Comparison of ENCODE assay signal across 13 cellular contexts in the genomic region with DNA sequence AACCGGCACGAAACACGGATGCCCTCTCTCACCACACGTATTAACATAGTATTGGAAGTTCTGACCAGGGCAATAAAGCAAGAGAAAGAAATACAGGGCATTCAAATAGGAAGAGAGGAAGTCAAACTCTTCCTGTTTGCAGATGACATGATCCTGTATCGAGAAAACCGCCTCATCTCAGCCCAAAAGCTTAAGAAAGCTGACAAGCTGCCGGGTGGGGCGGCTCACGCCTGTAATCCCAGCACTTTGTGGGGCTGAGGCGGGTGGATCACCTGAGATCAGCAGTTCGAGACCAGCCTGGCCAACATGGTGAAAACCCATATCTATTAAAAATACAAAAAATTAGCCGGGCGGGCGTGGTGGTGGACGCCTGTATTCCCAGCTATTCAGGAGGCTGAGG. TPM values are rescaled to one million over a fixed set of nuclear protein-coding genes. Genes with fewer than 3 reads are reported as not detected.
DNase-seq lines count a peak whose midpoint lies in the region; ATAC-seq and TF ChIP-seq lines count a peak whose summit lies in the region.
"Had no signal": no experiment of that assay in that cellular context is flagged by ENCODE, and none has a peak within 500 bp of the region (broad histone marks: within the 10 kb centered on the region; RNA-seq: fewer than 3 reads in every experiment).

No MANE protein-coding gene starts in this region.

- H3K27ac ChIP-seq in mammary epithelial cell (ENCODE audit: insufficient read depth, low read depth, low read length) = no peak overlapping the region
- H3K27ac ChIP-seq in OCI-LY3 (ENCODE audit: low read length) = no peak overlapping the region

- H3K4me1 ChIP-seq in mammary epithelial cell (ENCODE audit: insufficient read depth, low read length) (peaks cover 11% of the 10 kb centered on the region), OCI-LY3 (ENCODE audit: low read length) (peaks cover 12% of the 10 kb centered on the region)

- no peak overlapping the region for H3K4me3 Mint-ChIP-seq in MCF 10A (ENCODE audit: unreplicated experiment)
- peak overlapping the region; percentile 73 for H3K4me3 Mint-ChIP-seq in central memory CD8-positive, alpha-beta T cell
- H3K4me3 Mint-ChIP-seq in stimulated activated naive CD8-positive, alpha-beta T cell treated with anti-CD3 and anti-CD28 coated beads, Interleukin-15, Interleukin-2, amounts not matched to agents 100 ng/mL and 50 ng/mL, for 24 hours = peak overlapping the region; percentile 86

- H3K27me3 ChIP-seq in mammary epithelial cell (ENCODE audit: insufficient read depth, low read length) (no peaks in the 10 kb centered on the region), OCI-LY3 (ENCODE audit: low read depth, low read length) (peaks cover 12% of the 10 kb centered on the region; the same call in 1 of the 2 replicates)

- no peak for DNase-seq in MCF 10A (ENCODE audit: unreplicated experiment)
- no peak for DNase-seq in mammary epithelial cell
- DNase-seq in central memory CD8-positive, alpha-beta T cell (ENCODE audit: low spot score in 2 of 2) = no peak
- DNase-seq in NCI-H146 (lab: John Stamatoyannopoulos, UW) = no peak
- DNase-seq in kidney glomerular epithelial cell (lab: John Stamatoyannopoulos, UW) = no peak
- DNase-seq in activated CD4-positive, CD25-positive, alpha-beta regulatory T cell (lab: John Stamatoyannopoulos, UW) = no peak
- DNase-seq: foreskin fibroblast had no signal

- CTCF ChIA-PET in MCF 10A (lab: Yijun Ruan, JAX) = interaction anchor here (0.6 to 1.4 kb wide), 4 partner anchors 9 to 67 kb away, joined by 3 to 9 read pairs (median 6); no protein-coding TSS in a partner anchor
- CTCF ChIA-PET in mammary epithelial cell (lab: Charles Lee; ENCODE audit: low non-redundant PET) = no interaction called here

- no peak for ATAC-seq in central memory CD8-positive, alpha-beta T cell (replicated peaks; ENCODE audit: extremely low read depth, poor library complexity, severe bottlenecking)

- peaks cover 42% of the 10 kb centered on the region for H3K4me1 Mint-ChIP-seq in MCF 10A (ENCODE audit: insufficient read depth, unreplicated experiment)
- peaks cover 59% of the 10 kb centered on the region for H3K4me1 Mint-ChIP-seq in central memory CD8-positive, alpha-beta T cell
- H3K4me1 Mint-ChIP-seq in stimulated activated naive CD8-positive, alpha-beta T cell treated with anti-CD3 and anti-CD28 coated beads, Interleukin-15, Interleukin-2, amounts not matched to agents 100 ng/mL and 50 ng/mL, for 24 hours (ENCODE audit: low read depth) = peaks cover 65% of the 10 kb centered on the region

- dilution Hi-C loops in mammary epithelial cell (cut with HindIII; ENCODE audit: low sequenced_read_pairs) = no loop called here

- H3K36me3 Mint-ChIP-seq in MCF 10A (ENCODE audit: insufficient read depth, unreplicated experiment) = peaks cover 10% of the 10 kb centered on the region
- H3K36me3 Mint-ChIP-seq in central memory CD8-positive, alpha-beta T cell (ENCODE audit: insufficient read depth) = peaks cover 20% of the 10 kb centered on the region
- H3K36me3 Mint-ChIP-seq in stimulated activated naive CD8-positive, alpha-beta T cell treated with anti-CD3 and anti-CD28 coated beads, Interleukin-15, Interleukin-2, amounts not matched to agents 100 ng/mL and 50 ng/mL, for 24 hours (ENCODE audit: low read depth) = peaks cover 5% of the 10 kb centered on the region

- H3K9me3 Mint-ChIP-seq in MCF 10A (ENCODE audit: unreplicated experiment) = no peaks in the 10 kb centered on the region
- no peaks in the 10 kb centered on the region for H3K9me3 Mint-ChIP-seq in central memory CD8-positive, alpha-beta T cell
- no peaks in the 10 kb centered on the region for H3K9me3 Mint-ChIP-seq in stimulated activated naive CD8-positive, alpha-beta T cell treated with anti-CD3 and anti-CD28 coated beads, Interleukin-15, Interleukin-2, amounts not matched to agents 100 ng/mL and 50 ng/mL, for 24 hours

- H3K36me3 ChIP-seq in mammary epithelial cell (ENCODE audit: insufficient read depth, low read length) (no peaks in the 10 kb centered on the region), OCI-LY3 (replicated peaks; ENCODE audit: low read depth, low read length) (no peaks in the 10 kb centered on the region)

- H4K20me1 ChIP-seq in mammary epithelial cell (ENCODE audit: insufficient read depth, low read length) = no peaks in the 10 kb centered on the region
- H4K20me1 ChIP-seq in OCI-LY3 (ENCODE audit: insufficient read depth, low read length) = no peaks in the 10 kb centered on the region

- H3K9me3 ChIP-seq in mammary epithelial cell (replicated peaks; ENCODE audit: insufficient read depth, low read length) (no peaks in the 10 kb centered on the region), OCI-LY3 (ENCODE audit: insufficient read depth, low read length) (no peaks in the 10 kb centered on the region)

- H3K79me2 ChIP-seq in mammary epithelial cell (ENCODE audit: insufficient read depth, low read length) (no peaks in the 10 kb centered on the region), OCI-LY3 (ENCODE audit: low read length) (no peaks in the 10 kb centered on the region)

- POLR2A ChIA-PET in MCF 10A (lab: Yijun Ruan, JAX) = interaction anchor here (2.1 to 4.3 kb wide), 2 partner anchors 10 to 57 kb away, joined by 6 to 21 read pairs; no protein-coding TSS in a partner anchor

- WGBS in mammary epithelial cell (ENCODE audit: low coverage, missing lambda C conversion rate) = 97% methylated on average over 15 of the region's 15 CpGs

- no peaks in the 10 kb centered on the region for H3K27me3 Mint-ChIP-seq in MCF 10A (ENCODE audit: insufficient read depth, unreplicated experiment)
- no peaks in the 10 kb centered on the region for H3K27me3 Mint-ChIP-seq in central memory CD8-positive, alpha-beta T cell
- peaks cover 48% of the 10 kb centered on the region for H3K27me3 Mint-ChIP-seq in stimulated activated naive CD8-positive, alpha-beta T cell treated with anti-CD3 and anti-CD28 coated beads, Interleukin-15, Interleukin-2, amounts not matched to agents 100 ng/mL and 50 ng/mL, for 24 hours

- intact Hi-C loops in MCF 10A (cut with micrococcal nuclease) = no loop called here
- intact Hi-C loops in mammary epithelial cell (cut with micrococcal nuclease) = loop anchor here (2.0 kb wide), 2 partner anchors 39 to 61 kb away; a partner anchor contains a TSS

- H3K4me2 ChIP-seq in mammary epithelial cell (ENCODE audit: insufficient read depth, low read depth, low read length) (no peak overlapping the region), OCI-LY3 (ENCODE audit: low read length) (peak overlapping the region; percentile 72)

- H3K27ac Mint-ChIP-seq in MCF 10A (ENCODE audit: low read depth, unreplicated experiment) = peak overlapping the region; percentile 76
- peak overlapping the region; percentile 99 for H3K27ac Mint-ChIP-seq in central memory CD8-positive, alpha-beta T cell (ENCODE audit: low read depth)
- H3K27ac Mint-ChIP-seq in stimulated activated naive CD8-positive, alpha-beta T cell treated with anti-CD3 and anti-CD28 coated beads, Interleukin-15, Interleukin-2, amounts not matched to agents 100 ng/mL and 50 ng/mL, for 24 hours = no peak overlapping the region

- no peak overlapping the region for H2AFZ ChIP-seq in mammary epithelial cell (ENCODE audit: low read depth, low read length)
- H2AFZ ChIP-seq in OCI-LY3 (ENCODE audit: low read depth, low read length) = 0 out of 2 replicates have a peak overlapping the region, but pooled peaks have one; percentile 97

- no TSS peak for BruUV-seq in MCF 10A (replicated peaks; lab: Mats Ljungman, UMichigan)
- BruUV-seq in mammary epithelial cell (replicated peaks; lab: Mats Ljungman, UMichigan) = no TSS peak

- in situ Hi-C loops in mammary epithelial cell (cut with MboI; ENCODE audit: low sequenced_read_pairs in 2 of 2) = loop anchor here in 1 of 2 donors (25.0 kb wide), 1 partner anchor 161 kb away; a partner anchor contains a TSS

- no peak overlapping the region for H3K9ac ChIP-seq in mammary epithelial cell (ENCODE audit: insufficient read depth, low read length)
- H3K9ac ChIP-seq in OCI-LY3 (ENCODE audit: low read length) = peak overlapping the region; percentile 69

- H3K4me3 ChIP-seq in mammary epithelial cell (replicated peaks in 1 of 3; ENCODE audit: insufficient read depth in 1 of 3, low read depth in 2 of 3, low read length in 3 of 3) = no peak overlapping the region
- H3K4me3 ChIP-seq in OCI-LY3 (ENCODE audit: low read length) = peak overlapping the region; percentile 79

- TF ChIP-seq CTCF in MCF 10A (IDR thresholded peaks at IDR 0.05; ENCODE audit: unreplicated experiment) (no peak), mammary epithelial cell (conservative IDR thresholded peaks at IDR 0.05 in 1 of 2, IDR thresholded peaks at IDR 0.05 in 1 of 2; ENCODE audit: extremely low read depth in 1 of 2, insufficient read depth in 1 of 2, low read depth in 1 of 2, low read length in 2 of 2) (no peak), OCI-LY3 (IDR thresholded peaks at IDR 0.05; ENCODE audit: low read depth, low read length) (no peak)

RNA-seq across cellular contexts. Expression of a gene that starts 17.7 kb away (rescaled TPM):
- total RNA-seq in MCF 10A (2022) (not detected in 2 replicates), mammary epithelial cell (not detected)
- not detected for polyA plus RNA-seq in mammary epithelial cell
- not detected for polyA minus RNA-seq in mammary epithelial cell
- total RNA-seq: liver, pulmonary artery endothelial cell, SK-MEL-5, ureter had no signal
- polyA plus RNA-seq: liver had no signal

RNA-seq across cellular contexts. Expression of a gene that starts 32.6 kb away (rescaled TPM):
- total RNA-seq in MCF 10A (2022) (not detected in 2 replicates), mammary epithelial cell (not detected)
- polyA plus RNA-seq in mammary epithelial cell = not detected
- polyA minus RNA-seq in mammary epithelial cell = not detected
- total RNA-seq: liver, pulmonary artery endothelial cell, SK-MEL-5, ureter had no signal
- polyA plus RNA-seq: liver had no signal

RNA-seq across cellular contexts. Expression of a gene that starts 36.0 kb away (rescaled TPM):
- total RNA-seq in MCF 10A (2022) (not detected in 2 replicates), mammary epithelial cell (not detected)
- polyA plus RNA-seq in mammary epithelial cell = not detected
- polyA minus RNA-seq in mammary epithelial cell = not detected
- total RNA-seq: liver, pulmonary artery endothelial cell, ureter had no signal
- polyA plus RNA-seq: liver had no signal
